ENCODE assay signal across 8 cellular contexts in the genomic region with DNA sequence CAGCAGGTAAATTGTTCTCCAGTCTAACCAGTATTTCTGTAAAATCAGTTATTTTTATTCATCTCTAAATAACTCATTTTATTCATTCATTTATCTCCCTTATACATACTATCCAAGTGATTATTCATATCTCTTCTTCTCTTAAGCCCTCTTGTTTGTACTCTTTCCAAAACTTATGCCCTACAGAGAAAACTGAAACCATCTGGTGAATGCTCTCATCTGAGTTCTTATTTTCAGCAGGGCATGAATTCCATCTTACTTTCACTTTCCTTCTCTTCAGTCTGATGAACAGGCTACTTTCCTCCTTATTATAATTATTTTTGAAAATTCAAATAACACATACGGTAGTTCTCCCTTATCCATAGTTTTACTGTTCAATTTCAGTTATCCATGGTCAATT.
A peak's percentile ranks its signal among the peaks of the same experiment; 100 is the strongest.
DNase-seq lines count a peak whose midpoint lies in the region; ATAC-seq and TF ChIP-seq lines count a peak whose summit lies in the region.

No MANE protein-coding gene starts in this region.

- no peaks in the 10 kb centered on the region for H3K4me1 ChIP-seq in breast epithelium
- H3K4me1 ChIP-seq in endocrine pancreas (ENCODE audit: control insufficient read depth, insufficient read depth, low read length), result no peaks in the 10 kb centered on the region
- peaks cover 0 to 8% (median 2%) of the 10 kb centered on the region in 4 donors for H3K4me1 ChIP-seq in upper lobe of left lung

- H3K27ac ChIP-seq in breast epithelium, result no peak overlapping the region
- H3K27ac ChIP-seq in upper lobe of left lung, result peak overlapping the region in 3 of 4 donors; percentile 5 to 43 (median 23)

- DNase-seq in MCF 10A (ENCODE audit: unreplicated experiment) (no peak), breast epithelium (ENCODE audit: low spot score in 2 of 2) (no peak), upper lobe of left lung (no peak), NCI-H187 treated with DMSO at 0.1 percent for 48 hours (lab: John Stamatoyannopoulos, UW) (no peak), SKM-1 treated with dmso at 0.1 percent for 144 hours (lab: John Stamatoyannopoulos, UW; ENCODE audit: unreplicated experiment) (no peak)
- no peak for DNase-seq in activated CD4-positive, alpha-beta memory T cell treated with anti-CD3 and anti-CD28 coated beads, Interleukin-2, amount 10 ng/mL, durations not matched to agents 7 days and 5 days

- no peaks in the 10 kb centered on the region for H3K27me3 Mint-ChIP-seq in MCF 10A (ENCODE audit: insufficient read depth, unreplicated experiment)
- no peaks in the 10 kb centered on the region for H3K27me3 Mint-ChIP-seq in activated CD4-positive, alpha-beta memory T cell treated with anti-CD3 and anti-CD28 coated beads, Interleukin-2, amount 10 ng/mL, durations not matched to agents 7 days and 5 days

- TF ChIP-seq EP300 in upper lobe of left lung (IDR thresholded peaks at IDR 0.05), result no peak

- CTCF ChIA-PET in MCF 10A (lab: Yijun Ruan, JAX), result no interaction called here
- CTCF ChIA-PET in activated CD4-positive, alpha-beta memory T cell treated with anti-CD3 and anti-CD28 coated beads, Interleukin-2, amount 10 ng/mL, durations not matched to agents 7 days and 5 days (lab: Charles Lee), result no interaction called here

- no TSS peak for BruUV-seq in MCF 10A (replicated peaks; lab: Mats Ljungman, UMichigan)

- H3K36me3 Mint-ChIP-seq in MCF 10A (ENCODE audit: insufficient read depth, unreplicated experiment), result no peaks in the 10 kb centered on the region
- no peaks in the 10 kb centered on the region for H3K36me3 Mint-ChIP-seq in activated CD4-positive, alpha-beta memory T cell treated with anti-CD3 and anti-CD28 coated beads, Interleukin-2, amount 10 ng/mL, durations not matched to agents 7 days and 5 days (ENCODE audit: low read depth)

- TF ChIP-seq POLR2A in breast epithelium (IDR thresholded peaks at IDR 0.05) (no peak), upper lobe of left lung (IDR thresholded peaks at IDR 0.05) (no peak)

- no peak for TF ChIP-seq CTCF in MCF 10A (IDR thresholded peaks at IDR 0.05; ENCODE audit: unreplicated experiment)
- no peak for TF ChIP-seq CTCF in breast epithelium (IDR thresholded peaks at IDR 0.05)
- TF ChIP-seq CTCF in upper lobe of left lung (IDR thresholded peaks at IDR 0.05), result no peak

- no peaks in the 10 kb centered on the region for H3K9me3 ChIP-seq in breast epithelium
- no peaks in the 10 kb centered on the region for H3K9me3 ChIP-seq in endocrine pancreas (ENCODE audit: control insufficient read depth, low read length)
- no peaks in the 10 kb centered on the region for H3K9me3 ChIP-seq in upper lobe of left lung

- POLR2A ChIA-PET in MCF 10A (lab: Yijun Ruan, JAX), result no interaction called here
- POLR2A ChIA-PET in activated CD4-positive, alpha-beta memory T cell treated with anti-CD3 and anti-CD28 coated beads, Interleukin-2, amount 10 ng/mL, durations not matched to agents 7 days and 5 days (lab: Charles Lee), result interaction anchor here (1.1 kb wide), 1 partner anchor 97 kb away, joined by 3 read pairs; a partner anchor contains a TSS

- ATAC-seq in HG03432 (IDR thresholded peaks at IDR 0.05; ENCODE audit: unreplicated experiment) (peak; percentile 71), upper lobe of left lung (ENCODE audit: low FRiP score in 2 of 2) (peak in 1 of 2 donors; percentile 44)

- 30 to 32% methylated on average over 1 of the region's 1 CpG for WGBS in upper lobe of left lung, 2 donors

- H3K4me3 ChIP-seq in breast epithelium (peak overlapping the region in 1 of 3 donors; percentile 30), endocrine pancreas (ENCODE audit: control insufficient read depth, insufficient read depth, low read length) (peak overlapping the region; percentile 60), upper lobe of left lung (peak overlapping the region in 2 of 4 donors; percentile 13 to 27)

- intact Hi-C loops in MCF 10A (cut with micrococcal nuclease), result loop anchor here (10.0 kb wide), 1 partner anchor 97 kb away; a partner anchor contains a TSS
- intact Hi-C loops in breast epithelium (cut with DNase I; ENCODE audit: low total_unique reads), result no loop called here

- H3K27me3 ChIP-seq in breast epithelium (no peaks in the 10 kb centered on the region), endocrine pancreas (ENCODE audit: control insufficient read depth, insufficient read depth, low read length) (no peaks in the 10 kb centered on the region), upper lobe of left lung (no peaks in the 10 kb centered on the region)

- H3K9ac ChIP-seq in endocrine pancreas (ENCODE audit: control insufficient read depth, insufficient read depth, low read length), result no peak overlapping the region

- no peaks in the 10 kb centered on the region for H3K9me3 Mint-ChIP-seq in MCF 10A (ENCODE audit: unreplicated experiment)
- H3K9me3 Mint-ChIP-seq in activated CD4-positive, alpha-beta memory T cell treated with anti-CD3 and anti-CD28 coated beads, Interleukin-2, amount 10 ng/mL, durations not matched to agents 7 days and 5 days, result no peaks in the 10 kb centered on the region

- H3K4me3 Mint-ChIP-seq in MCF 10A (ENCODE audit: unreplicated experiment), result peak overlapping the region; percentile 5
- no peak overlapping the region for H3K4me3 Mint-ChIP-seq in activated CD4-positive, alpha-beta memory T cell treated with anti-CD3 and anti-CD28 coated beads, Interleukin-2, amount 10 ng/mL, durations not matched to agents 7 days and 5 days

- peaks cover 6% of the 10 kb centered on the region for H3K4me1 Mint-ChIP-seq in MCF 10A (ENCODE audit: insufficient read depth, unreplicated experiment)
- H3K4me1 Mint-ChIP-seq in activated CD4-positive, alpha-beta memory T cell treated with anti-CD3 and anti-CD28 coated beads, Interleukin-2, amount 10 ng/mL, durations not matched to agents 7 days and 5 days, result peaks cover 19% of the 10 kb centered on the region

- H3K36me3 ChIP-seq in breast epithelium (no peaks in the 10 kb centered on the region), endocrine pancreas (ENCODE audit: control insufficient read depth, insufficient read depth, low read length) (no peaks in the 10 kb centered on the region), upper lobe of left lung (peaks cover 0 to 12% (median 2%) of the 10 kb centered on the region in 4 donors)

- peak overlapping the region; percentile 4 for H3K27ac Mint-ChIP-seq in MCF 10A (ENCODE audit: low read depth, unreplicated experiment)
- H3K27ac Mint-ChIP-seq in activated CD4-positive, alpha-beta memory T cell treated with anti-CD3 and anti-CD28 coated beads, Interleukin-2, amount 10 ng/mL, durations not matched to agents 7 days and 5 days, result no peak overlapping the region

Comparison
In these comparisons a context has a peak if more than half of its experiments do, and no peak if none do; other contexts are left out.
1. H3K27ac ChIP-seq: peak in upper lobe of left lung (3 of 4); none in breast epithelium (0 of 2).